In genomic region chr15:88246666-88247446, GRCh38 we compare ENCODE assay signal across 1 cellular context.
A peak's percentile ranks its signal among the peaks of the same experiment; 100 is the strongest.
TF ChIP-seq lines count a peak whose summit lies in the region.

No MANE protein-coding gene starts in this region.

TF ChIP-seq in HepG2, 621 proteins besides CTCF, POLR2A, EP300 and RAD21 (continued from another document):
- TF ChIP-seq ZNF513 (CRISPR knock-in tag; conservative IDR thresholded peaks at IDR 0.05), result 0 out of 2 replicates have a peak, but pooled peaks have one; percentile 48
- peak; percentile 72 for TF ChIP-seq STAG1 (CRISPR knock-in tag; IDR thresholded peaks at IDR 0.05)
- 0 out of 4 replicates have a peak, but pooled peaks of 1 of the 2 experiments have one; percentile 40 for TF ChIP-seq MAFK (conservative IDR thresholded peaks at IDR 0.05 in 1 of 2, IDR thresholded peaks at IDR 0.05 in 1 of 2; ENCODE audit: low read length in 2 of 2)
- TF ChIP-seq MXI1 (IDR thresholded peaks at IDR 0.05; ENCODE audit: borderline replicate concordance, low read depth, low read length), result 0 out of 3 replicates have a peak, but pooled peaks have one; percentile 27
- TF ChIP-seq ZNF574 (CRISPR knock-in tag; IDR thresholded peaks at IDR 0.05), result peak; percentile 61
- TF ChIP-seq XRCC5 (optimal IDR thresholded peaks at IDR 0.05; ENCODE audit: low read length), result peak; percentile 46
- no peak for TF ChIP-seq FOXA1 (IDR thresholded peaks at IDR 0.05)
- TF ChIP-seq FOXA1 (CRISPR knock-in tag; IDR thresholded peaks at IDR 0.05), result 0 out of 2 replicates have a peak, but pooled peaks have one; percentile 6
- peak; percentile 21; the same call in 1 of the 2 replicates for TF ChIP-seq TFDP1 (CRISPR knock-in tag; IDR thresholded peaks at IDR 0.05; ENCODE audit: borderline replicate concordance)
